Comparison of ENCODE assay signal across 9 cellular contexts in the genomic region with DNA sequence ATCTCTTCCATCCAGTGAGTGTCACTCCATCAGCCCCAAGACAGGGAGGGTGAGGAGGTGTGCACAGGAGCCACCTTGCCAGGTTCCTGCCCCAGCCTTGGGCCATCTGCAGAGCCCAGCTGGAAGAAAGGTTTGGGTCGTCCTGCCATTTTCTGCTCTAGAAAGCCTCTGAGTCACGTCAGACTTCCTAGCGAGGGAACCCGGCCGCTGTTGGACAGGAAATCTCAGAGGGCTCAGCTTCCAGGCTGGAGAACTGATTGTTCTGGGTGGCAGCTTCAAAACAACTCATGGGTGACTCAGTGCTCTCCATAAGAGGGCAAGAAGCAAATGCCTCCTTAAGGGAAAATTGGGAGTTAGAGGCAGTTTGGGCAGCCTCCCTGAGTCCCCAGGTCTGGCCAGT. TPM values are rescaled to one million over a fixed set of nuclear protein-coding genes. Genes with fewer than 3 reads are reported as not detected.
DNase-seq lines count a peak whose midpoint lies in the region; ATAC-seq and TF ChIP-seq lines count a peak whose summit lies in the region.
"Had no signal": no experiment of that assay in that cellular context is flagged by ENCODE, and none has a peak within 500 bp of the region (broad histone marks: within the 10 kb centered on the region; RNA-seq: fewer than 3 reads in every experiment).

No MANE protein-coding gene starts in this region.

- ATAC-seq in left cardiac atrium: peak; percentile 17 to 56
- ATAC-seq in HG03565 (IDR thresholded peaks at IDR 0.05; ENCODE audit: unreplicated experiment): no peak
- ATAC-seq: naive thymus-derived CD4-positive, alpha-beta T cell had no signal

- intact Hi-C loops in left cardiac atrium (cut with DNase I) (loop anchor here in 1 of 2 donors (10.0 kb wide), 1 partner anchor 57 kb away; no protein-coding TSS in a partner anchor), cardiac septum (cut with DNase I) (no loop called here), uterus (cut with DNase I; ENCODE audit: low total_unique reads) (no loop called here)

- H3K9me3 ChIP-seq in uterus: no peaks in the 10 kb centered on the region

- H3K4me3 ChIP-seq in choroid plexus epithelial cell (ENCODE audit: low read depth, low read length) (no peak overlapping the region), uterus (no peak overlapping the region)

- peak overlapping the region; percentile 93 for H3K27ac ChIP-seq in layer of hippocampus (ENCODE audit: low read depth, low read length)
- H3K27ac ChIP-seq in uterus: peak overlapping the region; percentile 52 to 53

- no peaks in the 10 kb centered on the region for H3K36me3 ChIP-seq in uterus

- no peak for TF ChIP-seq POLR2A in uterus (IDR thresholded peaks at IDR 0.05)

- H3K4me1 ChIP-seq in uterus: no peaks in the 10 kb centered on the region

- DNase-seq in left cardiac atrium (no peak), cardiac septum (ENCODE audit: low spot score) (no peak), choroid plexus epithelial cell (ENCODE audit: low read depth) (peak; percentile 76), uterus (peak in 1 of 2 donors; percentile 59), NCI-H128 (lab: John Stamatoyannopoulos, UW; ENCODE audit: unreplicated experiment) (no peak), T1000 (lab: John Stamatoyannopoulos, UW) (no peak)
- DNase-seq: naive thymus-derived CD4-positive, alpha-beta T cell had no signal

- H3K27me3 ChIP-seq in layer of hippocampus (ENCODE audit: control insufficient read depth, insufficient read depth, low read length): no peaks in the 10 kb centered on the region
- no peaks in the 10 kb centered on the region for H3K27me3 ChIP-seq in uterus

- TF ChIP-seq CTCF in choroid plexus epithelial cell (conservative IDR thresholded peaks at IDR 0.05; ENCODE audit: low read depth, low read length) (no peak), uterus (IDR thresholded peaks at IDR 0.05) (no peak)

RNA-seq across cellular contexts. Expression of a gene that starts 16.6 kb away (rescaled TPM):
- total RNA-seq in left cardiac atrium: 10 to 100 TPM; 24.9 to 38.9 TPM
- total RNA-seq in cardiac septum: 16.6 TPM
- 10 to 100 TPM in 3 of 4 donors, 1 to 10 TPM in 1; 2.9 to 31.3 (median 25.8) TPM for total RNA-seq in uterus

RNA-seq across cellular contexts. Expression of a gene that starts 44.1 kb away (rescaled TPM):
- 10 to 100 TPM; 20.5 to 22.7 TPM for total RNA-seq in left cardiac atrium
- total RNA-seq in cardiac septum: 16.8 TPM
- 10 to 100 TPM in 3 of 4 donors, 1 to 10 TPM in 1; 3.3 to 21.6 (median 20.2) TPM for total RNA-seq in uterus
